In the genomic region with DNA sequence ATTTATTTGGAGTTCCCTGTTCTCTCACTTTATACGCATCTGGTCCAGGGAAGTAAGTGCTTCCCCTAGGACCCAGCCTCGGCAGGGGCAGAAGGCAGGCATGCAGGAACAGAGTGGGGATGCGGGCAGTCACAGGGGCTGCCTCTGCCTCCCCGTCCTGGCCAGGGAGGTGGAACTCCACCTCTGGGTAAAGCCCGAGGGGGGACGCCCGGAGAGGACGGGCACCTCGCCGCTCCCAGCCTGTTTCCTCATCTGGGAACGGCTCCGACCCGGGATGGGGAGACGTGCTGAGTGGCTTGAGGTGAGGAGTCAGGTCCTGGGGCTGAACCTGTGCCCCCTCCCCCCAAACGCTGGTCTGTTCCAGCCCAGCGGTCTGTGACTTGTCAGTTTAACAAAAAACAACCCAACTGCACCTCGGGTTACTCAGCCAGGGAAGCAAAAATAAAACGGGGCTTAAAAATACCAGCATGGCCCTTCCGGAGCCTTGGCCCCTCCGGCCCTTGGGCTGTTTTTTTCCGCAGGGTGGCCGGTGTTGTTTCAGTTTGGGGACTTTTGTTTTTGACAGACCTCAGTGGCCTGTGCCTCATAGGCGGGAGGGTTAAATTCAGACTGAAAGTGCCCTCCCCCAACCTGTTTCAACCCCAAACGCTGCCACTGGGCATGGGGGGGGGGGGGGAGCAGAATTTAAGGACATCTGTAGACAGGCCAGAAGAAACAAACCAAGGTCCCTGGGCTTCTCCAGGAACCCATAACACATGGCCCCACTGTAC, we compare ENCODE assay signal across 1 cellular context.
TF ChIP-seq lines count a peak whose summit lies in the region.

No MANE protein-coding gene starts in this region.

TF ChIP-seq in GM12878, 131 proteins besides CTCF, POLR2A, EP300 and RAD21 (continued from another document and continues in another):
- TF ChIP-seq HDAC2 (IDR thresholded peaks at IDR 0.05): no peak
- no peak for TF ChIP-seq TCF3 (IDR thresholded peaks at IDR 0.05; ENCODE audit: borderline replicate concordance, insufficient read depth, low read depth, low read length)
- no peak for TF ChIP-seq CBX3 (IDR thresholded peaks at IDR 0.05; ENCODE audit: borderline replicate concordance, low read depth)
- TF ChIP-seq MYB (IDR thresholded peaks at IDR 0.05; ENCODE audit: borderline replicate concordance, low read depth, low read length): peak; percentile 91; the same call in 1 of the 2 replicates
- TF ChIP-seq KDM1A (IDR thresholded peaks at IDR 0.05; ENCODE audit: borderline replicate concordance): no peak
- TF ChIP-seq WRNIP1 (IDR thresholded peaks at IDR 0.05; ENCODE audit: borderline replicate concordance, low read depth, low read length): no peak
- TF ChIP-seq, protein P1, sequence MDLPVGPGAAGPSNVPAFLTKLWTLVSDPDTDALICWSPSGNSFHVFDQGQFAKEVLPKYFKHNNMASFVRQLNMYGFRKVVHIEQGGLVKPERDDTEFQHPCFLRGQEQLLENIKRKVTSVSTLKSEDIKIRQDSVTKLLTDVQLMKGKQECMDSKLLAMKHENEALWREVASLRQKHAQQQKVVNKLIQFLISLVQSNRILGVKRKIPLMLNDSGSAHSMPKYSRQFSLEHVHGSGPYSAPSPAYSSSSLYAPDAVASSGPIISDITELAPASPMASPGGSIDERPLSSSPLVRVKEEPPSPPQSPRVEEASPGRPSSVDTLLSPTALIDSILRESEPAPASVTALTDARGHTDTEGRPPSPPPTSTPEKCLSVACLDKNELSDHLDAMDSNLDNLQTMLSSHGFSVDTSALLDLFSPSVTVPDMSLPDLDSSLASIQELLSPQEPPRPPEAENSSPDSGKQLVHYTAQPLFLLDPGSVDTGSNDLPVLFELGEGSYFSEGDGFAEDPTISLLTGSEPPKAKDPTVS (IDR thresholded peaks at IDR 0.05; ENCODE audit: low read depth, low read length): no peak
- TF ChIP-seq, protein P2, sequence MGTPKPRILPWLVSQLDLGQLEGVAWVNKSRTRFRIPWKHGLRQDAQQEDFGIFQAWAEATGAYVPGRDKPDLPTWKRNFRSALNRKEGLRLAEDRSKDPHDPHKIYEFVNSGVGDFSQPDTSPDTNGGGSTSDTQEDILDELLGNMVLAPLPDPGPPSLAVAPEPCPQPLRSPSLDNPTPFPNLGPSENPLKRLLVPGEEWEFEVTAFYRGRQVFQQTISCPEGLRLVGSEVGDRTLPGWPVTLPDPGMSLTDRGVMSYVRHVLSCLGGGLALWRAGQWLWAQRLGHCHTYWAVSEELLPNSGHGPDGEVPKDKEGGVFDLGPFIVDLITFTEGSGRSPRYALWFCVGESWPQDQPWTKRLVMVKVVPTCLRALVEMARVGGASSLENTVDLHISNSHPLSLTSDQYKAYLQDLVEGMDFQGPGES (IDR thresholded peaks at IDR 0.05): no peak
- TF ChIP-seq ASH2L (IDR thresholded peaks at IDR 0.05; ENCODE audit: borderline replicate concordance, low read depth): no peak
- TF ChIP-seq, protein P3, sequence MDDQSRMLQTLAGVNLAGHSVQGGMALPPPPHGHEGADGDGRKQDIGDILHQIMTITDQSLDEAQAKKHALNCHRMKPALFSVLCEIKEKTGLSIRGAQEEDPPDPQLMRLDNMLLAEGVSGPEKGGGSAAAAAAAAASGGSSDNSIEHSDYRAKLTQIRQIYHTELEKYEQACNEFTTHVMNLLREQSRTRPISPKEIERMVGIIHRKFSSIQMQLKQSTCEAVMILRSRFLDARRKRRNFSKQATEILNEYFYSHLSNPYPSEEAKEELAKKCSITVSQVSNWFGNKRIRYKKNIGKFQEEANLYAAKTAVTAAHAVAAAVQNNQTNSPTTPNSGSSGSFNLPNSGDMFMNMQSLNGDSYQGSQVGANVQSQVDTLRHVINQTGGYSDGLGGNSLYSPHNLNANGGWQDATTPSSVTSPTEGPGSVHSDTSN (IDR thresholded peaks at IDR 0.05; ENCODE audit: insufficient replicate concordance, low read depth, low read length): no peak
- TF ChIP-seq PAX8 (IDR thresholded peaks at IDR 0.05): no peak
- peak in 1 of 2 experiments; percentile 6; a peak in 1 of 4 replicates for TF ChIP-seq ETV6 (conservative IDR thresholded peaks at IDR 0.05 in 1 of 2, IDR thresholded peaks at IDR 0.05 in 1 of 2; ENCODE audit: borderline replicate concordance in 1 of 2, low read depth in 1 of 2)
- peak; percentile 88 for TF ChIP-seq PAX5 (IDR thresholded peaks at IDR 0.05; ENCODE audit: borderline replicate concordance, low read depth, low read length)
- TF ChIP-seq EED (IDR thresholded peaks at IDR 0.05; ENCODE audit: low read depth): no peak; the same call in 1 of the 2 replicates
- no peak for TF ChIP-seq ZNF274 (IDR thresholded peaks at IDR 0.05; ENCODE audit: insufficient read depth, insufficient read length)
- TF ChIP-seq EZH2 (IDR thresholded peaks at IDR 0.05; ENCODE audit: borderline replicate concordance, control insufficient read depth, low read depth, low read length): no peak
- TF ChIP-seq IKZF2 (IDR thresholded peaks at IDR 0.05): no peak
- no peak for TF ChIP-seq EGR1 (IDR thresholded peaks at IDR 0.05; ENCODE audit: borderline replicate concordance in 1 of 2, low read depth in 2 of 2, low read length in 2 of 2)
- TF ChIP-seq NBN (IDR thresholded peaks at IDR 0.05): no peak
- TF ChIP-seq, protein P4, sequence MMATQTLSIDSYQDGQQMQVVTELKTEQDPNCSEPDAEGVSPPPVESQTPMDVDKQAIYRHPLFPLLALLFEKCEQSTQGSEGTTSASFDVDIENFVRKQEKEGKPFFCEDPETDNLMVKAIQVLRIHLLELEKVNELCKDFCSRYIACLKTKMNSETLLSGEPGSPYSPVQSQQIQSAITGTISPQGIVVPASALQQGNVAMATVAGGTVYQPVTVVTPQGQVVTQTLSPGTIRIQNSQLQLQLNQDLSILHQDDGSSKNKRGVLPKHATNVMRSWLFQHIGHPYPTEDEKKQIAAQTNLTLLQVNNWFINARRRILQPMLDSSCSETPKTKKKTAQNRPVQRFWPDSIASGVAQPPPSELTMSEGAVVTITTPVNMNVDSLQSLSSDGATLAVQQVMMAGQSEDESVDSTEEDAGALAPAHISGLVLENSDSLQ (IDR thresholded peaks at IDR 0.05): no peak
- TF ChIP-seq, protein P5, sequence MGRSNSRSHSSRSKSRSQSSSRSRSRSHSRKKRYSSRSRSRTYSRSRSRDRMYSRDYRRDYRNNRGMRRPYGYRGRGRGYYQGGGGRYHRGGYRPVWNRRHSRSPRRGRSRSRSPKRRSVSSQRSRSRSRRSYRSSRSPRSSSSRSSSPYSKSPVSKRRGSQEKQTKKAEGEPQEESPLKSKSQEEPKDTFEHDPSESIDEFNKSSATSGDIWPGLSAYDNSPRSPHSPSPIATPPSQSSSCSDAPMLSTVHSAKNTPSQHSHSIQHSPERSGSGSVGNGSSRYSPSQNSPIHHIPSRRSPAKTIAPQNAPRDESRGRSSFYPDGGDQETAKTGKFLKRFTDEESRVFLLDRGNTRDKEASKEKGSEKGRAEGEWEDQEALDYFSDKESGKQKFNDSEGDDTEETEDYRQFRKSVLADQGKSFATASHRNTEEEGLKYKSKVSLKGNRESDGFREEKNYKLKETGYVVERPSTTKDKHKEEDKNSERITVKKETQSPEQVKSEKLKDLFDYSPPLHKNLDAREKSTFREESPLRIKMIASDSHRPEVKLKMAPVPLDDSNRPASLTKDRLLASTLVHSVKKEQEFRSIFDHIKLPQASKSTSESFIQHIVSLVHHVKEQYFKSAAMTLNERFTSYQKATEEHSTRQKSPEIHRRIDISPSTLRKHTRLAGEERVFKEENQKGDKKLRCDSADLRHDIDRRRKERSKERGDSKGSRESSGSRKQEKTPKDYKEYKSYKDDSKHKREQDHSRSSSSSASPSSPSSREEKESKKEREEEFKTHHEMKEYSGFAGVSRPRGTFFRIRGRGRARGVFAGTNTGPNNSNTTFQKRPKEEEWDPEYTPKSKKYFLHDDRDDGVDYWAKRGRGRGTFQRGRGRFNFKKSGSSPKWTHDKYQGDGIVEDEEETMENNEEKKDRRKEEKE (IDR thresholded peaks at IDR 0.05): no peak
- TF ChIP-seq YY1 (IDR thresholded peaks at IDR 0.05; ENCODE audit: low read depth, low read length): 0 out of 2 replicates have a peak, but pooled peaks have one; percentile 21
- TF ChIP-seq SRF (IDR thresholded peaks at IDR 0.05; ENCODE audit: low read depth in 2 of 2, low read length in 2 of 2): 0 out of 4 replicates have a peak, but pooled peaks of 1 of the 2 experiments have one; percentile 21
- TF ChIP-seq, protein P6, sequence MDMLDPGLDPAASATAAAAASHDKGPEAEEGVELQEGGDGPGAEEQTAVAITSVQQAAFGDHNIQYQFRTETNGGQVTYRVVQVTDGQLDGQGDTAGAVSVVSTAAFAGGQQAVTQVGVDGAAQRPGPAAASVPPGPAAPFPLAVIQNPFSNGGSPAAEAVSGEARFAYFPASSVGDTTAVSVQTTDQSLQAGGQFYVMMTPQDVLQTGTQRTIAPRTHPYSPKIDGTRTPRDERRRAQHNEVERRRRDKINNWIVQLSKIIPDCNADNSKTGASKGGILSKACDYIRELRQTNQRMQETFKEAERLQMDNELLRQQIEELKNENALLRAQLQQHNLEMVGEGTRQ (IDR thresholded peaks at IDR 0.05; ENCODE audit: borderline replicate concordance, low read depth, low read length): no peak
- no peak; a peak in 2 of 4 replicates for TF ChIP-seq BHLHE40 (IDR thresholded peaks at IDR 0.05; ENCODE audit: borderline replicate concordance in 1 of 2, low read depth in 2 of 2, low read length in 1 of 2)
- TF ChIP-seq, protein P7, sequence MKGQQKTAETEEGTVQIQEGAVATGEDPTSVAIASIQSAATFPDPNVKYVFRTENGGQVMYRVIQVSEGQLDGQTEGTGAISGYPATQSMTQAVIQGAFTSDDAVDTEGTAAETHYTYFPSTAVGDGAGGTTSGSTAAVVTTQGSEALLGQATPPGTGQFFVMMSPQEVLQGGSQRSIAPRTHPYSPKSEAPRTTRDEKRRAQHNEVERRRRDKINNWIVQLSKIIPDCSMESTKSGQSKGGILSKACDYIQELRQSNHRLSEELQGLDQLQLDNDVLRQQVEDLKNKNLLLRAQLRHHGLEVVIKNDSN (IDR thresholded peaks at IDR 0.05; ENCODE audit: borderline replicate concordance, extremely low read length, insufficient read depth, low read depth, low read length): no peak
- TF ChIP-seq TCF12 (IDR thresholded peaks at IDR 0.05; ENCODE audit: low read depth, low read length): no peak
- TF ChIP-seq SIN3A (IDR thresholded peaks at IDR 0.05; ENCODE audit: low read depth, low read length): no peak
- TF ChIP-seq, protein P8, sequence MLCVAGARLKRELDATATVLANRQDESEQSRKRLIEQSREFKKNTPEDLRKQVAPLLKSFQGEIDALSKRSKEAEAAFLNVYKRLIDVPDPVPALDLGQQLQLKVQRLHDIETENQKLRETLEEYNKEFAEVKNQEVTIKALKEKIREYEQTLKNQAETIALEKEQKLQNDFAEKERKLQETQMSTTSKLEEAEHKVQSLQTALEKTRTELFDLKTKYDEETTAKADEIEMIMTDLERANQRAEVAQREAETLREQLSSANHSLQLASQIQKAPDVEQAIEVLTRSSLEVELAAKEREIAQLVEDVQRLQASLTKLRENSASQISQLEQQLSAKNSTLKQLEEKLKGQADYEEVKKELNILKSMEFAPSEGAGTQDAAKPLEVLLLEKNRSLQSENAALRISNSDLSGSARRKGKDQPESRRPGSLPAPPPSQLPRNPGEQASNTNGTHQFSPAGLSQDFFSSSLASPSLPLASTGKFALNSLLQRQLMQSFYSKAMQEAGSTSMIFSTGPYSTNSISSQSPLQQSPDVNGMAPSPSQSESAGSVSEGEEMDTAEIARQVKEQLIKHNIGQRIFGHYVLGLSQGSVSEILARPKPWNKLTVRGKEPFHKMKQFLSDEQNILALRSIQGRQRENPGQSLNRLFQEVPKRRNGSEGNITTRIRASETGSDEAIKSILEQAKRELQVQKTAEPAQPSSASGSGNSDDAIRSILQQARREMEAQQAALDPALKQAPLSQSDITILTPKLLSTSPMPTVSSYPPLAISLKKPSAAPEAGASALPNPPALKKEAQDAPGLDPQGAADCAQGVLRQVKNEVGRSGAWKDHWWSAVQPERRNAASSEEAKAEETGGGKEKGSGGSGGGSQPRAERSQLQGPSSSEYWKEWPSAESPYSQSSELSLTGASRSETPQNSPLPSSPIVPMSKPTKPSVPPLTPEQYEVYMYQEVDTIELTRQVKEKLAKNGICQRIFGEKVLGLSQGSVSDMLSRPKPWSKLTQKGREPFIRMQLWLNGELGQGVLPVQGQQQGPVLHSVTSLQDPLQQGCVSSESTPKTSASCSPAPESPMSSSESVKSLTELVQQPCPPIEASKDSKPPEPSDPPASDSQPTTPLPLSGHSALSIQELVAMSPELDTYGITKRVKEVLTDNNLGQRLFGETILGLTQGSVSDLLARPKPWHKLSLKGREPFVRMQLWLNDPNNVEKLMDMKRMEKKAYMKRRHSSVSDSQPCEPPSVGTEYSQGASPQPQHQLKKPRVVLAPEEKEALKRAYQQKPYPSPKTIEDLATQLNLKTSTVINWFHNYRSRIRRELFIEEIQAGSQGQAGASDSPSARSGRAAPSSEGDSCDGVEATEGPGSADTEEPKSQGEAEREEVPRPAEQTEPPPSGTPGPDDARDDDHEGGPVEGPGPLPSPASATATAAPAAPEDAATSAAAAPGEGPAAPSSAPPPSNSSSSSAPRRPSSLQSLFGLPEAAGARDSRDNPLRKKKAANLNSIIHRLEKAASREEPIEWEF (IDR thresholded peaks at IDR 0.05; ENCODE audit: insufficient replicate concordance, low read depth, low read length): no peak
- no peak for TF ChIP-seq JUND (IDR thresholded peaks at IDR 0.05; ENCODE audit: low read depth, low read length)
- TF ChIP-seq SP1 (IDR thresholded peaks at IDR 0.05; ENCODE audit: low read depth, low read length): no peak
- TF ChIP-seq RB1 (IDR thresholded peaks at IDR 0.05; ENCODE audit: borderline replicate concordance): no peak
- no peak; the same call in 1 of the 2 replicates for TF ChIP-seq CREB1 (IDR thresholded peaks at IDR 0.05; ENCODE audit: low read depth)
- no peak for TF ChIP-seq NR2C2 (IDR thresholded peaks at IDR 0.05; ENCODE audit: borderline replicate concordance, control insufficient read depth, insufficient read length, low read depth)
- TF ChIP-seq TAF1 (IDR thresholded peaks at IDR 0.05; ENCODE audit: borderline replicate concordance, low read depth, low read length): no peak
- TF ChIP-seq, protein P9, sequence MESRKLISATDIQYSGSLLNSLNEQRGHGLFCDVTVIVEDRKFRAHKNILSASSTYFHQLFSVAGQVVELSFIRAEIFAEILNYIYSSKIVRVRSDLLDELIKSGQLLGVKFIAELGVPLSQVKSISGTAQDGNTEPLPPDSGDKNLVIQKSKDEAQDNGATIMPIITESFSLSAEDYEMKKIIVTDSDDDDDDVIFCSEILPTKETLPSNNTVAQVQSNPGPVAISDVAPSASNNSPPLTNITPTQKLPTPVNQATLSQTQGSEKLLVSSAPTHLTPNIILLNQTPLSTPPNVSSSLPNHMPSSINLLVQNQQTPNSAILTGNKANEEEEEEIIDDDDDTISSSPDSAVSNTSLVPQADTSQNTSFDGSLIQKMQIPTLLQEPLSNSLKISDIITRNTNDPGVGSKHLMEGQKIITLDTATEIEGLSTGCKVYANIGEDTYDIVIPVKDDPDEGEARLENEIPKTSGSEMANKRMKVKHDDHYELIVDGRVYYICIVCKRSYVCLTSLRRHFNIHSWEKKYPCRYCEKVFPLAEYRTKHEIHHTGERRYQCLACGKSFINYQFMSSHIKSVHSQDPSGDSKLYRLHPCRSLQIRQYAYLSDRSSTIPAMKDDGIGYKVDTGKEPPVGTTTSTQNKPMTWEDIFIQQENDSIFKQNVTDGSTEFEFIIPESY (IDR thresholded peaks at IDR 0.05): no peak
- no peak for TF ChIP-seq BMI1 (IDR thresholded peaks at IDR 0.05; ENCODE audit: borderline replicate concordance)
- no peak for TF ChIP-seq SUPT20H (IDR thresholded peaks at IDR 0.05; ENCODE audit: borderline replicate concordance, control insufficient read depth, low read depth, low read length)
- TF ChIP-seq KLF5 (IDR thresholded peaks at IDR 0.05; ENCODE audit: partially characterized antibody): no peak
- no peak for TF ChIP-seq HDAC6 (IDR thresholded peaks at IDR 0.05; ENCODE audit: unreplicated experiment)
- no peak for TF ChIP-seq IRF4 (IDR thresholded peaks at IDR 0.05; ENCODE audit: low read depth, low read length)
- no peak for TF ChIP-seq CHD4 (IDR thresholded peaks at IDR 0.05)
- no peak for TF ChIP-seq BACH1 (IDR thresholded peaks at IDR 0.05; ENCODE audit: borderline replicate concordance)
